In genomic region chr20:50126662-50127061, GRCh38 we compare ENCODE assay signal across 11 cellular contexts. TPM values are rescaled to one million over a fixed set of nuclear protein-coding genes. Genes with fewer than 3 reads are reported as not detected.
A peak's percentile ranks its signal among the peaks of the same experiment; 100 is the strongest.
DNase-seq lines count a peak whose midpoint lies in the region; ATAC-seq and TF ChIP-seq lines count a peak whose summit lies in the region.
"Had no signal": no experiment of that assay in that cellular context is flagged by ENCODE, and none has a peak within 500 bp of the region (broad histone marks: within the 10 kb centered on the region; RNA-seq: fewer than 3 reads in every experiment).

No MANE protein-coding gene starts in this region.

- no peak for DNase-seq in SK-N-SH
- DNase-seq in foreskin keratinocyte, result peak in 1 of 2 donors; percentile 65
- peak; percentile 42 for DNase-seq in renal cortical epithelial cell (ENCODE audit: low read depth)
- no peak for DNase-seq in Ammon's horn (ENCODE audit: low spot score)
- DNase-seq: HFFc6, NCI-H1092 had no signal

- H3F3A ChIP-seq in SK-N-SH (replicated peaks; ENCODE audit: insufficient read depth), result peaks cover 4% of the 10 kb centered on the region

- no peak overlapping the region for H3K4me2 ChIP-seq in SK-N-SH

- H3K27me3 ChIP-seq in SK-N-SH (ENCODE audit: insufficient read depth) (no peaks in the 10 kb centered on the region), foreskin keratinocyte (no peaks in the 10 kb centered on the region)
- H3K27me3 ChIP-seq: SJSA1 had no signal

- no peak for TF ChIP-seq RAD21 in SK-N-SH (IDR thresholded peaks at IDR 0.05; ENCODE audit: low read length)

- no peak overlapping the region for H2AFZ ChIP-seq in SK-N-SH (ENCODE audit: low read depth)

- H3K4me1 ChIP-seq in SK-N-SH (ENCODE audit: control insufficient read depth in 1 of 2, insufficient read depth in 2 of 2, low read depth in 1 of 2, low read length in 1 of 2) (no peaks in the 10 kb centered on the region; a peak in 2 of 4 replicates), foreskin keratinocyte (peaks cover 4% of the 10 kb centered on the region)

- no peak overlapping the region for H3K4me3 ChIP-seq in SK-N-SH (ENCODE audit: low read depth in 2 of 2, low read length in 1 of 2)
- H3K4me3 ChIP-seq: SJSA1 had no signal

- no peaks in the 10 kb centered on the region for H3K9me3 ChIP-seq in SK-N-SH
- H3K9me3 ChIP-seq: SJSA1 had no signal

- H3K9me2 ChIP-seq in SK-N-SH, result no peaks in the 10 kb centered on the region

- TF ChIP-seq CTCF in SK-N-SH (IDR thresholded peaks at IDR 0.05) (no peak), foreskin keratinocyte (conservative IDR thresholded peaks at IDR 0.05) (no peak)

- ATAC-seq in SK-N-SH treated with all-trans-retinoic acid at 6 μM for 48 hours, result peak; percentile 21; the same call in 1 of the 3 replicates
- ATAC-seq in foreskin keratinocyte, result peak; percentile 67
- no peak for ATAC-seq in HG03045 (IDR thresholded peaks at IDR 0.05; ENCODE audit: unreplicated experiment)
- no peak for ATAC-seq in GM18858 (IDR thresholded peaks at IDR 0.05; ENCODE audit: unreplicated experiment)

- no peak for TF ChIP-seq EP300 in SK-N-SH (IDR thresholded peaks at IDR 0.05; ENCODE audit: borderline replicate concordance in 1 of 2, low read depth in 1 of 2, low read length in 1 of 2)

- H3K27ac ChIP-seq in SK-N-SH (ENCODE audit: low read depth in 2 of 2, low read length in 1 of 2), result no peak overlapping the region
- no peak overlapping the region for H3K27ac ChIP-seq in foreskin keratinocyte
- H3K27ac ChIP-seq: SJSA1 had no signal

- H3K79me2 ChIP-seq in SK-N-SH (ENCODE audit: insufficient read depth), result no peaks in the 10 kb centered on the region

- peaks cover 6 to 36% of the 10 kb centered on the region in 2 experiments for H3K36me3 ChIP-seq in SK-N-SH (replicated peaks in 1 of 2; ENCODE audit: control insufficient read depth in 1 of 2, insufficient read depth in 2 of 2, low read length in 1 of 2)

- WGBS in SK-N-SH (ENCODE audit: low lambda C conversion rate), result 88% methylated on average over 4 of the region's 4 CpGs

- CTCF ChIA-PET in SK-N-SH (lab: Yijun Ruan, JAX), result interaction anchor here (0.7 to 1.7 kb wide), 4 partner anchors 8 to 52 kb away, joined by 3 to 6 read pairs (median 3); no protein-coding TSS in a partner anchor

- POLR2A ChIA-PET in SK-N-SH (lab: Yijun Ruan, JAX), result no interaction called here

- no peaks in the 10 kb centered on the region for H4K20me1 ChIP-seq in SK-N-SH (ENCODE audit: insufficient read depth)

- H3K9ac ChIP-seq in SK-N-SH, result no peak overlapping the region

TF ChIP-seq in SK-N-SH treated with all-trans-retinoic acid at 6 μM for 48 hours, 23 proteins besides CTCF, POLR2A, EP300 and RAD21 (continues in another document):
- TF ChIP-seq ZFP3 (CRISPR knock-in tag; IDR thresholded peaks at IDR 0.05) (no peak), SNAI2 (CRISPR knock-in tag; IDR thresholded peaks at IDR 0.05) (no peak), PATZ1 (CRISPR knock-in tag; IDR thresholded peaks at IDR 0.05; ENCODE audit: borderline replicate concordance) (no peak), PPARA (CRISPR knock-in tag; IDR thresholded peaks at IDR 0.05; ENCODE audit: borderline replicate concordance) (no peak), CSDC2 (CRISPR knock-in tag; IDR thresholded peaks at IDR 0.05) (no peak)

TF ChIP-seq in SK-N-SH, 30 proteins besides CTCF, POLR2A, EP300 and RAD21 (continues in another document):
- TF ChIP-seq GATA2 (CRISPR knock-in tag; IDR thresholded peaks at IDR 0.05) (no peak), TCF12 (IDR thresholded peaks at IDR 0.05) (no peak), RCOR1 (IDR thresholded peaks at IDR 0.05; ENCODE audit: low read length) (no peak), JUND (IDR thresholded peaks at IDR 0.05) (no peak), REST (IDR thresholded peaks at IDR 0.05; ENCODE audit: low read depth, low read length) (no peak), TAF1 (IDR thresholded peaks at IDR 0.05; ENCODE audit: borderline replicate concordance, low read depth, low read length) (no peak), FOXM1 (IDR thresholded peaks at IDR 0.05; ENCODE audit: low read depth) (no peak), FOXJ3 (CRISPR knock-in tag; IDR thresholded peaks at IDR 0.05) (no peak), MXI1 (IDR thresholded peaks at IDR 0.05; ENCODE audit: low read depth, low read length) (no peak), ELF1 (IDR thresholded peaks at IDR 0.05) (no peak)

TF ChIP-seq in PFSK-1, 5 proteins besides CTCF, POLR2A, EP300 and RAD21:
- TF ChIP-seq SIN3A (IDR thresholded peaks at IDR 0.05; ENCODE audit: borderline replicate concordance, insufficient read depth, low read length) (no peak), FOXP2 (optimal IDR thresholded peaks at IDR 0.05; ENCODE audit: borderline replicate concordance, extremely low read depth, extremely low read length, insufficient read depth) (no peak), POLR2AphosphoS5 (IDR thresholded peaks at IDR 0.05; ENCODE audit: low read depth, low read length) (peak; percentile 68; the same call in 1 of the 2 replicates)

RNA-seq across cellular contexts. Expression of gene UBE2V1, which starts 13.7 kb away (rescaled TPM):
- polyA plus RNA-seq in SK-N-SH (2012; rRNA removed) (99.7 and 100 TPM in 2 replicates), foreskin keratinocyte (82.0 and 85.8 TPM in 2 replicates)
- polyA plus RNA-seq in SK-N-SH (2012; cell fraction: cytosol; rRNA removed), result 108 and 138 TPM in 2 replicates
- polyA plus RNA-seq in SK-N-SH (2012; cell fraction: nucleus; rRNA removed), result 79.8 and 106 TPM in 2 replicates
- 50.3 TPM for polyA plus RNA-seq in PFSK-1 (2012; ENCODE audit: insufficient read length, low read depth)
- total RNA-seq in foreskin keratinocyte (79.8 and 81.9 TPM in 2 replicates), renal cortical epithelial cell (15.5 and 56.4 TPM in 2 replicates)

RNA-seq across cellular contexts. Expression of gene PEDS1, which starts 26.9 kb away (rescaled TPM):
- polyA plus RNA-seq in SK-N-SH (2012; rRNA removed) (18.3 and 18.4 TPM in 2 replicates), foreskin keratinocyte (57.0 and 65.6 TPM in 2 replicates)
- polyA plus RNA-seq in SK-N-SH (2012; cell fraction: cytosol; rRNA removed), result 8.6 and 12.8 TPM in 2 replicates
- 10.1 and 13.1 TPM in 2 replicates for polyA plus RNA-seq in SK-N-SH (2012; cell fraction: nucleus; rRNA removed)
- polyA plus RNA-seq in PFSK-1 (2012; ENCODE audit: insufficient read length, low read depth), result 48.4 TPM
- total RNA-seq in foreskin keratinocyte (58.2 and 67.4 TPM in 2 replicates), renal cortical epithelial cell (19.4 and 22.6 TPM in 2 replicates)

Comparison
In these comparisons a context has a peak if more than half of its experiments do, and no peak if none do; other contexts are left out.
1. ATAC-seq: peak in SK-N-SH treated with all-trans-retinoic acid at 6 μM for 48 hours (single experiment) and foreskin keratinocyte (single experiment); none in HG03045 (single experiment) and GM18858 (single experiment).